ENCODE assay signal across 14 cellular contexts in genomic region chr21:46160563-46161179, GRCh38. TPM values are rescaled to one million over a fixed set of nuclear protein-coding genes. Genes with fewer than 3 reads are reported as not detected.
DNase-seq lines count a peak whose midpoint lies in the region; ATAC-seq, FAIRE-seq and TF ChIP-seq lines count a peak whose summit lies in the region.
"Had no signal": no experiment of that assay in that cellular context is flagged by ENCODE, and none has a peak within 500 bp of the region (broad histone marks: within the 10 kb centered on the region; RNA-seq: fewer than 3 reads in every experiment).

No MANE protein-coding gene starts in this region.

- H3K9ac ChIP-seq in HepG2 (ENCODE audit: insufficient read depth, low read depth, low read length), result no peak overlapping the region

- TF ChIP-seq RAD21 in HepG2 (CRISPR knock-in tag; IDR thresholded peaks at IDR 0.05), result no peak

- ATAC-seq in HepG2, result no peak
- peak; percentile 48 for ATAC-seq in stimulated activated naive CD8-positive, alpha-beta T cell treated with anti-CD3 and anti-CD28 coated beads, Interleukin-15, amount 100 ng/mL, for 72 hours
- no peak for ATAC-seq in HG03097 (IDR thresholded peaks at IDR 0.05; ENCODE audit: low FRiP score, unreplicated experiment)
- ATAC-seq in GM18502 (IDR thresholded peaks at IDR 0.05; ENCODE audit: poor library complexity, unreplicated experiment), result no peak
- ATAC-seq: activated T-helper 17 cell treated with anti-CD3 and anti-CD28 coated beads, Interleukin-2, amount 50 U/mL, for 72 hours; left lung; upper lobe of right lung had no signal

- H3K4me3 Mint-ChIP-seq in stimulated activated naive CD8-positive, alpha-beta T cell treated with anti-CD3 and anti-CD28 coated beads, Interleukin-15, amount 100 ng/mL, for 72 hours, result peak overlapping the region in 1 of 2 donors; percentile 57
- H3K4me3 Mint-ChIP-seq: activated T-helper 17 cell treated with anti-CD3 and anti-CD28 coated beads, Interleukin-2, amount 50 U/mL, for 72 hours had no signal

- no peak for TF ChIP-seq CTCF in Peyer's patch (IDR thresholded peaks at IDR 0.05)
- TF ChIP-seq CTCF in HepG2 (CRISPR knock-in tag; IDR thresholded peaks at IDR 0.05), result no peak

- H3K27ac ChIP-seq in Peyer's patch, result no peak overlapping the region
- H3K27ac ChIP-seq in HepG2 (ENCODE audit: extremely low read length, insufficient read depth, low read length), result no peak overlapping the region
- H3K27ac ChIP-seq: left lung, upper lobe of right lung had no signal

- no peaks in the 10 kb centered on the region for H3K9me3 ChIP-seq in Peyer's patch
- H3K9me3 ChIP-seq in HepG2 (ENCODE audit: low read length), result no peaks in the 10 kb centered on the region
- H3K9me3 ChIP-seq: upper lobe of right lung had no signal

- peaks cover 0 to 8% (median 0%) of the 10 kb centered on the region in 4 donors for H3K4me1 ChIP-seq in Peyer's patch
- H3K4me1 ChIP-seq in HepG2 (ENCODE audit: insufficient read depth, low read length), result peaks cover 24% of the 10 kb centered on the region
- H3K4me1 ChIP-seq: left lung, upper lobe of right lung had no signal

- H3K4me3 ChIP-seq in Peyer's patch (peak overlapping the region in 1 of 4 donors; percentile 16), HepG2 (replicated peaks in 1 of 3; ENCODE audit: insufficient read depth in 1 of 3, low read depth in 2 of 3, low read length in 3 of 3) (no peak overlapping the region)
- H3K4me3 ChIP-seq: left lung, upper lobe of right lung had no signal

- peak overlapping the region in 1 of 2 donors; percentile 63 for H3K27ac Mint-ChIP-seq in stimulated activated naive CD8-positive, alpha-beta T cell treated with anti-CD3 and anti-CD28 coated beads, Interleukin-15, amount 100 ng/mL, for 72 hours
- H3K27ac Mint-ChIP-seq: activated T-helper 17 cell treated with anti-CD3 and anti-CD28 coated beads, Interleukin-2, amount 50 U/mL, for 72 hours had no signal

- FAIRE-seq in HepG2 (lab: Jason Lieb, UNC), result no peak

- DNase-seq in activated effector memory CD4-positive, alpha-beta T cell treated with anti-CD3 and anti-CD28 coated beads, Interleukin-2, amount 50 U/mL, for 16 hours, result peak; percentile 62
- no peak for DNase-seq in activated effector memory CD4-positive, alpha-beta T cell treated with Interleukin-2 at 50 U/mL for 16 hours
- DNase-seq in Peyer's patch, result peak in 2 of 3 donors; percentile 28 to 35
- no peak for DNase-seq in HepG2 (ENCODE audit: low spot score)
- DNase-seq in stimulated activated naive CD8-positive, alpha-beta T cell treated with anti-CD3 and anti-CD28 coated beads, Interleukin-15, amount 100 ng/mL, for 72 hours, result no peak
- no peak for DNase-seq in NCI-H82 (lab: John Stamatoyannopoulos, UW)
- DNase-seq: activated CD4-positive, alpha-beta T cell treated with anti-CD3 and anti-CD28 coated beads for 48 hours; NCI-H2081 treated with DMSO at 0.1 percent for 48 hours; NCI-H774; upper lobe of right lung had no signal

- TF ChIP-seq POLR2A in Peyer's patch (IDR thresholded peaks at IDR 0.05), result no peak
- TF ChIP-seq POLR2A in HepG2 (IDR thresholded peaks at IDR 0.05; ENCODE audit: insufficient read depth in 1 of 2, low read depth in 2 of 2, low read length in 2 of 2), result no peak

- no peak for TF ChIP-seq EP300 in HepG2 (IDR thresholded peaks at IDR 0.05; ENCODE audit: low read depth in 2 of 2, low read length in 2 of 2)
- TF ChIP-seq EP300 in HepG2 (CRISPR knock-in tag; IDR thresholded peaks at IDR 0.05; ENCODE audit: borderline replicate concordance), result no peak

- H3K27me3 ChIP-seq in Peyer's patch (peaks cover 0 to 3% of the 10 kb centered on the region in 2 donors), HepG2 (ENCODE audit: control insufficient read depth in 1 of 2, insufficient read depth in 2 of 2, low read length in 2 of 2) (no peaks in the 10 kb centered on the region)
- H3K27me3 ChIP-seq: left lung, upper lobe of right lung had no signal

- intact Hi-C loops in HepG2 (cut with micrococcal nuclease; ENCODE audit: unreplicated experiment), result no loop called here

- no peaks in the 10 kb centered on the region for H4K20me1 ChIP-seq in HepG2 (ENCODE audit: insufficient read depth, low read length)

- no peak overlapping the region for H3K4me2 ChIP-seq in HepG2 (ENCODE audit: low read depth, low read length)

- no peaks in the 10 kb centered on the region for H3K9me3 Mint-ChIP-seq in stimulated activated naive CD8-positive, alpha-beta T cell treated with anti-CD3 and anti-CD28 coated beads, Interleukin-15, amount 100 ng/mL, for 72 hours
- H3K9me3 Mint-ChIP-seq: activated T-helper 17 cell treated with anti-CD3 and anti-CD28 coated beads, Interleukin-2, amount 50 U/mL, for 72 hours had no signal

- CTCF ChIA-PET in HepG2 (lab: Yijun Ruan, JAX; ENCODE audit: low intra/inter-chr PET ratio, low total read pairs), result no interaction called here

- no peak overlapping the region for H2AFZ ChIP-seq in HepG2 (ENCODE audit: low read length)

- 97% methylated on average over 45 of the region's 50 CpGs for WGBS in HepG2 (ENCODE audit: low lambda C conversion rate)

- H3K79me2 ChIP-seq in HepG2 (ENCODE audit: insufficient read depth, low read length), result no peaks in the 10 kb centered on the region

- BruUV-seq in HepG2 (replicated peaks; lab: Mats Ljungman, UMichigan), result no TSS peak

- H3K36me3 ChIP-seq in Peyer's patch (no peaks in the 10 kb centered on the region), HepG2 (replicated peaks in 1 of 2; ENCODE audit: control insufficient read depth in 1 of 2, insufficient read depth in 2 of 2, low read length in 2 of 2) (no peaks in the 10 kb centered on the region)
- H3K36me3 ChIP-seq: upper lobe of right lung had no signal

- H3K27me3 Mint-ChIP-seq in stimulated activated naive CD8-positive, alpha-beta T cell treated with anti-CD3 and anti-CD28 coated beads, Interleukin-15, amount 100 ng/mL, for 72 hours, result peaks cover 12% of the 10 kb centered on the region

- POLR2A ChIA-PET in HepG2 (lab: Yijun Ruan, JAX), result interaction anchor here (0.6 kb wide), 1 partner anchor 187 kb away, joined by 3 read pairs; no protein-coding TSS in a partner anchor

- no peaks in the 10 kb centered on the region for H3K4me1 Mint-ChIP-seq in stimulated activated naive CD8-positive, alpha-beta T cell treated with anti-CD3 and anti-CD28 coated beads, Interleukin-15, amount 100 ng/mL, for 72 hours
- H3K4me1 Mint-ChIP-seq: activated T-helper 17 cell treated with anti-CD3 and anti-CD28 coated beads, Interleukin-2, amount 50 U/mL, for 72 hours had no signal

- in situ Hi-C loops in HepG2 (cut with HindIII; ENCODE audit: extremely low pct_ligation_motif_present, low pct_unique_long_range_greater_than_20kb), result no loop called here

TF ChIP-seq in HepG2, 621 proteins besides CTCF, POLR2A, EP300 and RAD21 (continues in another document):
- TF ChIP-seq ZNF484 (CRISPR knock-in tag; IDR thresholded peaks at IDR 0.05; ENCODE audit: borderline replicate concordance, low read depth), result no peak

RNA-seq across cellular contexts. Expression of gene FTCD, which starts 5.3 kb away (rescaled TPM):
- total RNA-seq in Peyer's patch (1 to 10 TPM in 1 of 4 donors, under 1 TPM in 1, not detected in 2; 0.67 to 1.0 TPM), HepG2 (2016; rRNA removed; fragmentation: Illumina TruSeq; extraction: Trizol) (78.5 and 105 TPM in 2 replicates)
- total RNA-seq in HepG2 (2016; cell fraction: cytosol; rRNA removed; fragmentation: Illumina TruSeq; extraction: Trizol; ENCODE audit: low read depth), result 13.1 and 13.2 TPM in 2 replicates
- 61.2 and 115 TPM in 2 replicates for total RNA-seq in HepG2 (2016; cell fraction: insoluble cytoplasmic fraction; rRNA removed; fragmentation: Illumina TruSeq; extraction: Trizol)
- 21.0 and 27.4 TPM in 2 replicates for total RNA-seq in HepG2 (2016; cell fraction: membrane; rRNA removed; fragmentation: Illumina TruSeq; extraction: Trizol)
- total RNA-seq in HepG2 (2016; cell fraction: nucleus; rRNA removed; fragmentation: Illumina TruSeq; extraction: Trizol), result 94.5 and 110 TPM in 2 replicates
- polyA plus RNA-seq in HepG2 (2011; rRNA removed), result 75.7 and 112 TPM in 2 replicates
- 34.7 and 61.2 TPM in 2 replicates for polyA plus RNA-seq in HepG2 (2011; cell fraction: cytosol; rRNA removed)
- 656 and 751 TPM in 2 replicates for polyA plus RNA-seq in HepG2 (2011; cell fraction: nucleus; rRNA removed)
- 108 and 140 TPM in 2 replicates for polyA plus RNA-seq in HepG2 (2012)
- polyA plus RNA-seq in HepG2 (2016; cell fraction: cytosol; fragmentation: Illumina TruSeq; extraction: Trizol; ENCODE audit: low read depth), result 11.0 and 12.4 TPM in 2 replicates
- 47.9 and 52.0 TPM in 2 replicates for polyA plus RNA-seq in HepG2 (2016; cell fraction: insoluble cytoplasmic fraction; fragmentation: Illumina TruSeq; extraction: Trizol; ENCODE audit: low read depth)
- polyA plus RNA-seq in HepG2 (2016; cell fraction: membrane; fragmentation: Illumina TruSeq; extraction: Trizol; ENCODE audit: low read depth), result 11.9 and 17.7 TPM in 2 replicates
- 369 and 379 TPM in 2 replicates for polyA plus RNA-seq in HepG2 (2016; cell fraction: nucleus; fragmentation: Illumina TruSeq; extraction: Trizol; ENCODE audit: insufficient read depth, low read depth)
- 0.42 and 84.7 TPM in 2 replicates for polyA minus RNA-seq in HepG2 (2011; rRNA and poly(A)+ RNA removed; ENCODE audit: low replicate concordance)
- 33.3 and 39.2 TPM in 2 replicates for polyA minus RNA-seq in HepG2 (2011; cell fraction: cytosol; rRNA and poly(A)+ RNA removed)
- 93.9 and 118 TPM in 2 replicates for polyA minus RNA-seq in HepG2 (2011; cell fraction: nucleus; rRNA and poly(A)+ RNA removed)

RNA-seq across cellular contexts. Expression of gene SPATC1L, which starts 23.6 kb away (rescaled TPM):
- 10 to 100 TPM in 1 of 4 donors, 1 to 10 TPM in 3; 1.1 to 13.2 (median 2.6) TPM for total RNA-seq in Peyer's patch
- total RNA-seq in HepG2 (2016; rRNA removed; fragmentation: Illumina TruSeq; extraction: Trizol), result 2.8 and 3.3 TPM in 2 replicates
- 2.1 and 2.7 TPM in 2 replicates for total RNA-seq in HepG2 (2016; cell fraction: cytosol; rRNA removed; fragmentation: Illumina TruSeq; extraction: Trizol; ENCODE audit: low read depth)
- total RNA-seq in HepG2 (2016; cell fraction: insoluble cytoplasmic fraction; rRNA removed; fragmentation: Illumina TruSeq; extraction: Trizol), result 3.0 and 3.3 TPM in 2 replicates
- total RNA-seq in HepG2 (2016; cell fraction: membrane; rRNA removed; fragmentation: Illumina TruSeq; extraction: Trizol), result 3.0 and 3.8 TPM in 2 replicates
- 1.5 and 1.7 TPM in 2 replicates for total RNA-seq in HepG2 (2016; cell fraction: nucleus; rRNA removed; fragmentation: Illumina TruSeq; extraction: Trizol)
- polyA plus RNA-seq in HepG2 (2011; rRNA removed), result 1.4 and 2.6 TPM in 2 replicates
- 1.4 and 2.8 TPM in 2 replicates for polyA plus RNA-seq in HepG2 (2011; cell fraction: cytosol; rRNA removed)
- polyA plus RNA-seq in HepG2 (2011; cell fraction: nucleus; rRNA removed), result 9.6 and 9.7 TPM in 2 replicates
- 7.3 and 10.9 TPM in 2 replicates for polyA plus RNA-seq in HepG2 (2012)
- polyA plus RNA-seq in HepG2 (2016; cell fraction: cytosol; fragmentation: Illumina TruSeq; extraction: Trizol; ENCODE audit: low read depth), result 5.4 and 5.7 TPM in 2 replicates
- 5.9 and 7.1 TPM in 2 replicates for polyA plus RNA-seq in HepG2 (2016; cell fraction: insoluble cytoplasmic fraction; fragmentation: Illumina TruSeq; extraction: Trizol; ENCODE audit: low read depth)
- 6.0 and 7.3 TPM in 2 replicates for polyA plus RNA-seq in HepG2 (2016; cell fraction: membrane; fragmentation: Illumina TruSeq; extraction: Trizol; ENCODE audit: low read depth)
- 5.8 and 6.5 TPM in 2 replicates for polyA plus RNA-seq in HepG2 (2016; cell fraction: nucleus; fragmentation: Illumina TruSeq; extraction: Trizol; ENCODE audit: insufficient read depth, low read depth)
- polyA minus RNA-seq in HepG2 (2011; rRNA and poly(A)+ RNA removed; ENCODE audit: low replicate concordance), result 2.4 and 3.4 TPM in 2 replicates
- polyA minus RNA-seq in HepG2 (2011; cell fraction: cytosol; rRNA and poly(A)+ RNA removed), result 3.4 and 5.6 TPM in 2 replicates
- polyA minus RNA-seq in HepG2 (2011; cell fraction: nucleus; rRNA and poly(A)+ RNA removed), result 0.77 and 1.6 TPM in 2 replicates

Comparison
In these comparisons a context has a peak if more than half of its experiments do, and no peak if none do; other contexts are left out.
1. DNase-seq: peak in activated effector memory CD4-positive, alpha-beta T cell treated with anti-CD3 and anti-CD28 coated beads, Interleukin-2, amount 50 U/mL, for 16 hours (single experiment) and Peyer's patch (2 of 3); none in activated effector memory CD4-positive, alpha-beta T cell treated with Interleukin-2 at 50 U/mL for 16 hours (single experiment), HepG2 (single experiment), stimulated activated naive CD8-positive, alpha-beta T cell treated with anti-CD3 and anti-CD28 coated beads, Interleukin-15, amount 100 ng/mL, for 72 hours (0 of 2) and NCI-H82 (single experiment).
2. RNA of gene FTCD, which starts 5.3 kb away (total RNA-seq): 13.1 to 115 TPM in HepG2; 0.67 to 1.0 TPM in Peyer's patch; every median in the first group is over 4 times any median in the second.